ENCODE assay signal across 24 cellular contexts in genomic region chr1:27353166-27353565, GRCh38. TPM values are rescaled to one million over a fixed set of nuclear protein-coding genes. Genes with fewer than 3 reads are reported as not detected.
"Had no signal": no experiment of that assay in that cellular context is flagged by ENCODE, and none has a peak within 500 bp of the region (broad histone marks: within the 10 kb centered on the region; RNA-seq: fewer than 3 reads in every experiment).

No MANE protein-coding gene starts in this region.

- H3K27ac Mint-ChIP-seq: activated naive CD8-positive, alpha-beta T cell; neural progenitor cell had no signal

- H3K36me3 ChIP-seq: neural progenitor cell had no signal

- H3K9me3 ChIP-seq: heart left ventricle, tibial nerve, vagina had no signal

- H3K27ac ChIP-seq: brain microvascular endothelial cell, epithelial cell of prostate, heart left ventricle, neural progenitor cell, skin epidermis, tibial nerve, vagina had no signal

- H3K27me3 Mint-ChIP-seq: activated CD4-positive, alpha-beta T cell treated with anti-CD3 and anti-CD28 coated beads, Interleukin-2, amount 10 ng/mL, durations not matched to agents 7 days and 5 days; activated naive CD8-positive, alpha-beta T cell; effector memory CD8-positive, alpha-beta T cell; T-cell had no signal

- H3K9ac ChIP-seq: neural progenitor cell had no signal

- H3K4me2 ChIP-seq: neural progenitor cell had no signal

- ATAC-seq: activated T-cell treated with anti-CD3 and anti-CD28 coated beads, Interleukin-2, amount 50 U/mL, for 72 hours; effector memory CD8-positive, alpha-beta T cell; T-cell had no signal

- H3K36me3 Mint-ChIP-seq: activated naive CD8-positive, alpha-beta T cell; T-cell had no signal

- H3K9me3 Mint-ChIP-seq: activated CD4-positive, alpha-beta T cell treated with anti-CD3 and anti-CD28 coated beads, Interleukin-2, amount 10 ng/mL, durations not matched to agents 7 days and 5 days; activated T-cell treated with anti-CD3 and anti-CD28 coated beads, Interleukin-2, amount 50 U/mL, for 72 hours; effector memory CD8-positive, alpha-beta T cell; immature natural killer cell; neural progenitor cell; T-cell had no signal

- DNase-seq: activated CD4-positive, alpha-beta T cell treated with anti-CD3 and anti-CD28 coated beads, Interleukin-2, amount 10 ng/mL, durations not matched to agents 7 days and 5 days; activated CD8-positive, alpha-beta memory T cell treated with anti-CD3 and anti-CD28 coated beads, Interleukin-2, amount 50 U/mL, for 48 hours; activated gamma-delta T cell treated with Interleukin-2 at 50 U/mL for 16 hours; activated T-cell treated with anti-CD3 and anti-CD28 coated beads, Interleukin-2, amount 50 U/mL, for 72 hours; brain microvascular endothelial cell; dermis blood vessel endothelial cell; effector memory CD8-positive, alpha-beta T cell; immature natural killer cell; posterior cingulate gyrus; stimulated activated CD4-positive, alpha-beta T cell treated with anti-CD3 and anti-CD28 coated beads, Interleukin-4, amount 100 ng/mL, for 24 hours; stimulated activated naive CD4-positive, alpha-beta T cell treated with Interleukin-2 at 50 U/mL for 16 hours; T-cell; T-helper 9 cell had no signal

- H2AFZ ChIP-seq: neural progenitor cell had no signal

- H3K27me3 ChIP-seq: brain microvascular endothelial cell, heart left ventricle, vagina had no signal

- H3K4me3 Mint-ChIP-seq: activated CD4-positive, alpha-beta T cell treated with anti-CD3 and anti-CD28 coated beads, Interleukin-2, amount 10 ng/mL, durations not matched to agents 7 days and 5 days; activated naive CD8-positive, alpha-beta T cell; activated T-cell treated with anti-CD3 and anti-CD28 coated beads, Interleukin-2, amount 50 U/mL, for 72 hours; effector memory CD8-positive, alpha-beta T cell; neural progenitor cell; T-cell had no signal

- H3K4me3 ChIP-seq: heart left ventricle, lung, neural progenitor cell, skin epidermis, tibial nerve, vagina had no signal

RNA-seq across cellular contexts. Expression of gene SYTL1, which starts 11.3 kb away (rescaled TPM):
- total RNA-seq: dermis blood vessel endothelial cell, frontal cortex had no signal

RNA-seq across cellular contexts. Expression of gene FCN3, which starts 21.5 kb away (rescaled TPM):
- total RNA-seq: activated CD4-positive, alpha-beta T cell treated with anti-CD3 and anti-CD28 coated beads, Interleukin-2, amount 10 ng/mL, durations not matched to agents 7 days and 5 days; activated T-cell treated with anti-CD3 and anti-CD28 coated beads, Interleukin-2, amount 50 U/mL, for 72 hours; chondrocyte; dermis blood vessel endothelial cell; fibroblast of lung; frontal cortex had no signal
- polyA plus RNA-seq: fibroblast of lung, immature natural killer cell had no signal

RNA-seq across cellular contexts. Expression of gene CD164L2, which starts 30.0 kb away (rescaled TPM):
- total RNA-seq: activated CD4-positive, alpha-beta T cell treated with anti-CD3 and anti-CD28 coated beads, Interleukin-2, amount 10 ng/mL, durations not matched to agents 7 days and 5 days; activated T-cell treated with anti-CD3 and anti-CD28 coated beads, Interleukin-2, amount 50 U/mL, for 72 hours; chondrocyte; dermis blood vessel endothelial cell; fibroblast of lung; frontal cortex; heart left ventricle; T-cell; tibial nerve had no signal
- polyA plus RNA-seq: fibroblast of lung, heart left ventricle, immature natural killer cell had no signal
